Comparison of ENCODE assay signal across 22 cellular contexts in genomic region chr21:17002628-17003027, GRCh38.
DNase-seq lines count a peak whose midpoint lies in the region; ATAC-seq and TF ChIP-seq lines count a peak whose summit lies in the region.
"Had no signal": no experiment of that assay in that cellular context is flagged by ENCODE, and none has a peak within 500 bp of the region (broad histone marks: within the 10 kb centered on the region; RNA-seq: fewer than 3 reads in every experiment).

No MANE protein-coding gene starts in this region.

- 67 to 72% methylated on average over 1 of the region's 1 CpG for WGBS in ectodermal cell, 2 experiments

- H3K36me3 ChIP-seq in ACC112 (ENCODE audit: insufficient read depth, low read length): no peaks in the 10 kb centered on the region
- no peaks in the 10 kb centered on the region for H3K36me3 ChIP-seq in KOPT-K1 (ENCODE audit: insufficient read depth, low read length)
- H3K36me3 ChIP-seq in ectodermal cell (ENCODE audit: control insufficient read depth, insufficient read depth, low read length): peaks cover 3% of the 10 kb centered on the region
- H3K36me3 ChIP-seq in HAP-1 (replicated peaks): no peaks in the 10 kb centered on the region
- H3K36me3 ChIP-seq: BLaER1, upper lobe of right lung had no signal

- H3K9me3 Mint-ChIP-seq in nephron progenitor cell: peaks cover 3% of the 10 kb centered on the region
- peaks cover 13 to 65% (median 40%) of the 10 kb centered on the region in 6 donors for H3K9me3 Mint-ChIP-seq in immature natural killer cell

- H3K4me3 ChIP-seq in ACC112 (ENCODE audit: low read depth, low read length) (no peak overlapping the region), ectodermal cell (ENCODE audit: insufficient read depth, low read depth, low read length) (no peak overlapping the region), HAP-1 (no peak overlapping the region)
- H3K4me3 ChIP-seq: BLaER1, GM12878, hepatocyte, psoas muscle, upper lobe of right lung had no signal

- in situ Hi-C loops in HAP-1 (cut with MboI; ENCODE audit: low sequenced_read_pairs): no loop called here

- no peaks in the 10 kb centered on the region for H3K9me3 ChIP-seq in KOPT-K1 (ENCODE audit: insufficient read depth, low read length, poor library complexity, severe bottlenecking)
- H3K9me3 ChIP-seq in ectodermal cell (ENCODE audit: control insufficient read depth, low read length): no peaks in the 10 kb centered on the region
- no peaks in the 10 kb centered on the region for H3K9me3 ChIP-seq in HAP-1
- H3K9me3 ChIP-seq: BLaER1, psoas muscle, upper lobe of right lung had no signal

- peak overlapping the region; percentile 91 for H2AFZ ChIP-seq in ACC112 (ENCODE audit: low read length, unreplicated experiment)
- H2AFZ ChIP-seq: hepatocyte had no signal

- no peak for DNase-seq in nephron progenitor cell
- no peak for DNase-seq in HAP-1 (ENCODE audit: low spot score in 2 of 2)
- no peak for DNase-seq in immature natural killer cell
- DNase-seq: activated gamma-delta T cell; effector memory CD8-positive, alpha-beta T cell; islet precursor cell; KG1; mammary epithelial cell; natural killer cell; NCI-H526; psoas muscle; stimulated activated CD4-positive, alpha-beta T cell treated with anti-CD3 and anti-CD28 coated beads, Interleukin-4, amount 100 ng/mL, for 24 hours; upper lobe of right lung had no signal

- no peaks in the 10 kb centered on the region for H3K4me1 Mint-ChIP-seq in nephron progenitor cell
- no peaks in the 10 kb centered on the region for H3K4me1 Mint-ChIP-seq in immature natural killer cell
- H3K4me1 Mint-ChIP-seq: natural killer cell had no signal

- no peak for TF ChIP-seq CTCF in nephron progenitor cell (IDR thresholded peaks at IDR 0.05)

- H3K27ac Mint-ChIP-seq in nephron progenitor cell (peak overlapping the region; percentile 64), immature natural killer cell (no peak overlapping the region)
- H3K27ac Mint-ChIP-seq: effector memory CD8-positive, alpha-beta T cell; natural killer cell had no signal

- H3K27me3 ChIP-seq in ACC112 (ENCODE audit: insufficient read depth, low read length): no peaks in the 10 kb centered on the region
- no peaks in the 10 kb centered on the region for H3K27me3 ChIP-seq in ectodermal cell (ENCODE audit: control insufficient read depth, insufficient read depth, low read length, poor library complexity, severe bottlenecking)
- no peaks in the 10 kb centered on the region for H3K27me3 ChIP-seq in HAP-1 (ENCODE audit: low read depth)
- H3K27me3 ChIP-seq: BLaER1, hepatocyte, upper lobe of right lung had no signal

- ATAC-seq in GM21786 (IDR thresholded peaks at IDR 0.05; ENCODE audit: unreplicated experiment) (no peak), HG03439 (IDR thresholded peaks at IDR 0.05; ENCODE audit: unreplicated experiment) (no peak)
- ATAC-seq: effector memory CD8-positive, alpha-beta T cell; GM12878; natural killer cell; psoas muscle; upper lobe of right lung had no signal

- H3K27ac ChIP-seq in ACC112 (ENCODE audit: low read depth, low read length) (peak overlapping the region; percentile 70; the same call in 1 of the 2 replicates), KOPT-K1 (ENCODE audit: low read depth, low read length, poor library complexity, severe bottlenecking) (peak overlapping the region; percentile 58), ectodermal cell (ENCODE audit: insufficient read depth, low read depth, low read length, poor library complexity, severe bottlenecking) (peak overlapping the region; percentile 81)
- H3K27ac ChIP-seq: BLaER1, hepatocyte, HL-60, psoas muscle, upper lobe of right lung had no signal

- H3K4me1 ChIP-seq in ACC112 (ENCODE audit: control insufficient read depth, insufficient read depth, low read length, unreplicated experiment) (peaks cover 15% of the 10 kb centered on the region), ectodermal cell (ENCODE audit: control insufficient read depth, insufficient read depth, low read length) (peaks cover 16% of the 10 kb centered on the region), HAP-1 (peaks cover 3% of the 10 kb centered on the region)
- H3K4me1 ChIP-seq: psoas muscle, upper lobe of right lung had no signal

- no peak overlapping the region for H3K4me3 Mint-ChIP-seq in nephron progenitor cell
- no peak overlapping the region for H3K4me3 Mint-ChIP-seq in immature natural killer cell
- H3K4me3 Mint-ChIP-seq: effector memory CD8-positive, alpha-beta T cell; natural killer cell had no signal

- H3K36me3 Mint-ChIP-seq in nephron progenitor cell (ENCODE audit: low read depth): no peaks in the 10 kb centered on the region
- no peaks in the 10 kb centered on the region for H3K36me3 Mint-ChIP-seq in immature natural killer cell

- no peaks in the 10 kb centered on the region for H3K79me2 ChIP-seq in ACC112 (ENCODE audit: control insufficient read depth, insufficient read depth, low read length, unreplicated experiment)
- H3K79me2 ChIP-seq: hepatocyte had no signal

- H3K27me3 Mint-ChIP-seq in nephron progenitor cell (ENCODE audit: low read depth, poor library complexity): no peaks in the 10 kb centered on the region
- H3K27me3 Mint-ChIP-seq in immature natural killer cell (ENCODE audit: low read depth in 3 of 3): peaks cover 0 to 2% (median 0%) of the 10 kb centered on the region in 3 donors
- H3K27me3 Mint-ChIP-seq: effector memory CD8-positive, alpha-beta T cell had no signal
